In the genomic region with DNA sequence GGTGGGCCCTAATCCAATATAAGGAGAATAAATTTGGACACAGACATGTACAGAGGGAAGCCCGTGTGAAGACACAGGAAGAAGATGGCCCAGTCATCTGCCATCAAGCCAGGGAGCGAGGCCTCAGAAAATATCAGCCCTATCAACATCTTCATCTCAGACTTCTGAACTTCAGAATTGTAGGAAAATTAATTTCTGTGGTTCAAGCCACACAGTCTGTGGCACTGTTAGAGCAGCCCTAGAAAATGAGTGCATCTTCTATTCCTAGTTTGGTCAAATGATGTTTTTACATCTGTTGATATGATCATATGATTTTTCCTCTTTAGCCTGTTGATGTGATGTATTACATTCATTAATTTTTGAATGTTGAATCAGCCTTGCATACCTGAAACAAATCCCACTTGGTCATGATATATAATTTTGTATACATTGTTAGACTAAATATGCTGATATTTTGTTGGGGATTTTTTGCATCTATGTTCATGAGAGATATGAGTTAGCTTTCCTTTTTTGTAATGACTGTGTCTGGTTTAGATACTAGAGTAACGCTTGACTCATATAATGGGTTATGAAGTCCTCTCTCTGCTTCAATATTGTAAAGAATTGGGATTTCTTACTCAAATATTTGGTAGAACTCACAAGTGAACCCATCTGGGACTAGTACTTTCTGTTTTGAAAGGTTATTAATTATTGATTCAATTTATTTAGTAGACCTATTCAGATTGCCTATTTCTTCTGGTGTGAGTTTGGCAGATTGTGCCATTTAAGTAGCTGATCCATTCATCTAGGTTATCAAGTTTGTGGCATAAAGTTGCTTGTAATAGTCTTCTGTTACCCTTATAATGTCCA, we compare ENCODE assay signal across 12 cellular contexts.
DNase-seq lines count a peak whose midpoint lies in the region; ATAC-seq and TF ChIP-seq lines count a peak whose summit lies in the region.
"Had no signal": no experiment of that assay in that cellular context is flagged by ENCODE, and none has a peak within 500 bp of the region (broad histone marks: within the 10 kb centered on the region; RNA-seq: fewer than 3 reads in every experiment).

No MANE protein-coding gene starts in this region.

- no peaks in the 10 kb centered on the region for H3K27me3 ChIP-seq in spleen (replicated peaks in 1 of 7)
- H3K27me3 ChIP-seq: body of pancreas had no signal

- no peak overlapping the region for H3K27ac ChIP-seq in spleen
- H3K27ac ChIP-seq: body of pancreas had no signal

- intact Hi-C loops in spleen (cut with DNase I; ENCODE audit: low total_unique reads): no loop called here

- no peaks in the 10 kb centered on the region for H3K36me3 ChIP-seq in spleen

- 72 to 83% (median 78%) methylated on average over 3 of the region's 3 CpGs for WGBS in spleen, 5 donors

- peak; percentile 84 for ATAC-seq in GM18519 (IDR thresholded peaks at IDR 0.05; ENCODE audit: low FRiP score, unreplicated experiment)
- peak; percentile 85 for ATAC-seq in GM21360 (IDR thresholded peaks at IDR 0.05; ENCODE audit: unreplicated experiment)
- ATAC-seq in HG02938 (IDR thresholded peaks at IDR 0.05; ENCODE audit: unreplicated experiment): peak; percentile 94
- peak; percentile 91 for ATAC-seq in HG03520 (IDR thresholded peaks at IDR 0.05; ENCODE audit: unreplicated experiment)
- no peak for ATAC-seq in GM21367 (IDR thresholded peaks at IDR 0.05; ENCODE audit: unreplicated experiment)
- ATAC-seq: body of pancreas had no signal

- no peak for TF ChIP-seq POLR2A in spleen (IDR thresholded peaks at IDR 0.05)

- no peak for DNase-seq in HuH-7 (ENCODE audit: low spot score)
- no peak for DNase-seq in spleen
- DNase-seq in SW 1271 (lab: John Stamatoyannopoulos, UW): no peak
- DNase-seq: body of pancreas, NCI-H1092 treated with DMSO at 0.1 percent for 48 hours, NCI-H524 treated with DMSO at 0.1 percent for 48 hours, Right ventricle myocardium superior had no signal

- no peak for TF ChIP-seq CTCF in spleen (IDR thresholded peaks at IDR 0.05 in 8 of 11, conservative IDR thresholded peaks at IDR 0.05 in 3 of 11)

- H3K9me3 ChIP-seq in spleen: peaks cover 0 to 19% (median 12%) of the 10 kb centered on the region in 8 donors
- H3K9me3 ChIP-seq: body of pancreas had no signal

- no peaks in the 10 kb centered on the region for H3K4me1 ChIP-seq in spleen
- H3K4me1 ChIP-seq: body of pancreas had no signal

- H3K4me3 ChIP-seq in spleen: no peak overlapping the region
- H3K4me3 ChIP-seq: body of pancreas had no signal
